In the genomic region with DNA sequence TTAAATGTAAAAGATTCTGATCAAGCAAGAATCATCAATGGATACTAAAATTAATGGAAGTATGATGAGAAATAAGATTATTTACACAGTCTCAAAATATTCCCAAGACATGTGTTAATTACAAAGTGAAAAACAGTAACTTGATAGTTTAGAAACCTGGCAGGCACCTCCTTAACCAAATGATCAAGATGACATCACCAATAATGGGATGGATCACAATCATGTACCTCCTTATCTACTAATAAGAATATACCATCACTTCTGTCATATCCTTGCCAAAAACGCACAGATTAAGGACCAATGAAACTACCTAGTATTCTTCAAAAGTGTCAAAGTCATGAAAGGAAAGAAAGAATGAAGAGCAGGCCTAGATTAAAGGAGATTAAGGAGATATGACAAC, we compare ENCODE assay signal across 8 cellular contexts.
"Had no signal": no experiment of that assay in that cellular context is flagged by ENCODE, and none has a peak within 500 bp of the region (broad histone marks: within the 10 kb centered on the region; RNA-seq: fewer than 3 reads in every experiment).

No MANE protein-coding gene starts in this region.

- ATAC-seq: GM23338, HCT116 had no signal

- H3K4me2 ChIP-seq: GM23338 had no signal

- H3K9me3 Mint-ChIP-seq: GM23338, IgD-negative memory B cell had no signal

- FAIRE-seq: H1, H54, HTR-8/SVneo had no signal

- H3K4me1 Mint-ChIP-seq: IgD-negative memory B cell had no signal

- H3K36me3 ChIP-seq: HAP-1 had no signal

- H3K9me3 ChIP-seq: HAP-1 had no signal

- H2AFZ ChIP-seq: GM23338 had no signal

- H3K4me3 Mint-ChIP-seq: GM23338, IgD-negative memory B cell had no signal

- H3K27me3 Mint-ChIP-seq: IgD-negative memory B cell had no signal

- H3K27ac Mint-ChIP-seq: GM23338, IgD-negative memory B cell had no signal

- H3K4me3 ChIP-seq: GM23338, HAP-1 had no signal

- DNase-seq: KBM-7 had no signal

- H3K36me3 Mint-ChIP-seq: IgD-negative memory B cell had no signal
